ENCODE assay signal across 2 cellular contexts in the genomic region with DNA sequence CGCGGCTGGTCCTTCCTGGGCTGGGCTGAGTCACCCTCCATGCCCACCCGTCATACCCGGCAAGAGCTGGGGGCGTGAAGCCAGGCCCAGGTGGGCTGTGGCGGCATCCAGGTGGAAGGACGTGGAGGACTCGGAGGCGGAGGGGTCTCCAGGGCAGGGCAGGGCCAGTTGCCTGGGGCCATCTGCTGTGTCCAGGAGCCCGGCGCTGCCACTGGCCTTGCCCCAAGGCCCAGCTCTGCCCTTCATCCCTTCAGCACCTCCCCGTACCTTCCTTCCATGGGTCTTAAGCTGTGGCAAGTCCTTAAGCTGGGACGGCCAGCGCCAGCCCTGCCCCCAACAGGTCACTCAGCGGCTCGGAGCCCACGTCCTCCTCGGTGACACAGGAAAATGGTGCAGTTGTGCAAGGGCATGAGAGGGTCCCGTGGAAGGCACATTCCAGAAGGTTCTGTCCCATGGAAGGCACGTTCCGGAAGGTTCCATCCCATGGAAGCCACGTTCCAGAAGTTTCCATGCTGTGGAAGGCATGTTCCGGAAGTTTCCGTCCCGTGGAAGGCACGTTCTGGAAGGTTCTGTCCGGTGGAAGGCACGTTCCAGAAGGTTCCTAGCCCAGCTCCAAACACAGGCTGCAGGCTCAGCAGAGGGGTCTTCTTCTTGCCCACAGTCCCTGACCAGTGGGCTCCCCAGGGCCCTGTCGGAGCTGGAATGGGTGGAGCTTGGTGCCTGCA.
TF ChIP-seq lines count a peak whose summit lies in the region.

No MANE protein-coding gene starts in this region.

TF ChIP-seq in HepG2, 621 proteins besides CTCF, POLR2A, EP300 and RAD21:
- TF ChIP-seq PHB2 (IDR thresholded peaks at IDR 0.05; ENCODE audit: partially characterized antibody) (no peak), GABPB1 (CRISPR knock-in tag; IDR thresholded peaks at IDR 0.05) (peak; percentile 9; the same call in 1 of the 2 replicates), ZNF547 (CRISPR knock-in tag; IDR thresholded peaks at IDR 0.05) (0 out of 2 replicates have a peak, but pooled peaks have one; percentile 33)
- TF ChIP-seq, protein P1, sequence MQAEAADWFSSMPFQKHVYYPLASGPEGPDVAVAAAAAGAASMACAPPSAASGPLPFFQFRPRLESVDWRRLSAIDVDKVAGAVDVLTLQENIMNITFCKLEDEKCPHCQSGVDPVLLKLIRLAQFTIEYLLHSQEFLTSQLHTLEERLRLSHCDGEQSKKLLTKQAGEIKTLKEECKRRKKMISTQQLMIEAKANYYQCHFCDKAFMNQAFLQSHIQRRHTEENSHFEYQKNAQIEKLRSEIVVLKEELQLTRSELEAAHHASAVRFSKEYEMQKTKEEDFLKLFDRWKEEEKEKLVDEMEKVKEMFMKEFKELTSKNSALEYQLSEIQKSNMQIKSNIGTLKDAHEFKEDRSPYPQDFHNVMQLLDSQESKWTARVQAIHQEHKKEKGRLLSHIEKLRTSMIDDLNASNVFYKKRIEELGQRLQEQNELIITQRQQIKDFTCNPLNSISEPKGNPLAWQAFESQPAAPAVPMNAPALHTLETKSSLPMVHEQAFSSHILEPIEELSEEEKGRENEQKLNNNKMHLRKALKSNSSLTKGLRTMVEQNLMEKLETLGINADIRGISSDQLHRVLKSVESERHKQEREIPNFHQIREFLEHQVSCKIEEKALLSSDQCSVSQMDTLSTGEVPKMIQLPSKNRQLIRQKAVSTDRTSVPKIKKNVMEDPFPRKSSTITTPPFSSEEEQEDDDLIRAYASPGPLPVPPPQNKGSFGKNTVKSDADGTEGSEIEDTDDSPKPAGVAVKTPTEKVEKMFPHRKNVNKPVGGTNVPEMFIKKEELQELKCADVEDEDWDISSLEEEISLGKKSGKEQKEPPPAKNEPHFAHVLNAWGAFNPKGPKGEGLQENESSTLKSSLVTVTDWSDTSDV (CRISPR knock-in tag; IDR thresholded peaks at IDR 0.05), result peak; percentile 57; the same call in 1 of the 2 replicates
- TF ChIP-seq, protein P2, sequence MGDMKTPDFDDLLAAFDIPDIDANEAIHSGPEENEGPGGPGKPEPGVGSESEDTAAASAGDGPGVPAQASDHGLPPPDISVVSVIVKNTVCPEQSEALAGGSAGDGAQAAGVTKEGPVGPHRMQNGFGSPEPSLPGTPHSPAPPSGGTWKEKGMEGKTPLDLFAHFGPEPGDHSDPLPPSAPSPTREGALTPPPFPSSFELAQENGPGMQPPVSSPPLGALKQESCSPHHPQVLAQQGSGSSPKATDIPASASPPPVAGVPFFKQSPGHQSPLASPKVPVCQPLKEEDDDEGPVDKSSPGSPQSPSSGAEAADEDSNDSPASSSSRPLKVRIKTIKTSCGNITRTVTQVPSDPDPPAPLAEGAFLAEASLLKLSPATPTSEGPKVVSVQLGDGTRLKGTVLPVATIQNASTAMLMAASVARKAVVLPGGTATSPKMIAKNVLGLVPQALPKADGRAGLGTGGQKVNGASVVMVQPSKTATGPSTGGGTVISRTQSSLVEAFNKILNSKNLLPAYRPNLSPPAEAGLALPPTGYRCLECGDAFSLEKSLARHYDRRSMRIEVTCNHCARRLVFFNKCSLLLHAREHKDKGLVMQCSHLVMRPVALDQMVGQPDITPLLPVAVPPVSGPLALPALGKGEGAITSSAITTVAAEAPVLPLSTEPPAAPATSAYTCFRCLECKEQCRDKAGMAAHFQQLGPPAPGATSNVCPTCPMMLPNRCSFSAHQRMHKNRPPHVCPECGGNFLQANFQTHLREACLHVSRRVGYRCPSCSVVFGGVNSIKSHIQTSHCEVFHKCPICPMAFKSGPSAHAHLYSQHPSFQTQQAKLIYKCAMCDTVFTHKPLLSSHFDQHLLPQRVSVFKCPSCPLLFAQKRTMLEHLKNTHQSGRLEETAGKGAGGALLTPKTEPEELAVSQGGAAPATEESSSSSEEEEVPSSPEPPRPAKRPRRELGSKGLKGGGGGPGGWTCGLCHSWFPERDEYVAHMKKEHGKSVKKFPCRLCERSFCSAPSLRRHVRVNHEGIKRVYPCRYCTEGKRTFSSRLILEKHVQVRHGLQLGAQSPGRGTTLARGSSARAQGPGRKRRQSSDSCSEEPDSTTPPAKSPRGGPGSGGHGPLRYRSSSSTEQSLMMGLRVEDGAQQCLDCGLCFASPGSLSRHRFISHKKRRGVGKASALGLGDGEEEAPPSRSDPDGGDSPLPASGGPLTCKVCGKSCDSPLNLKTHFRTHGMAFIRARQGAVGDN (CRISPR knock-in tag; IDR thresholded peaks at IDR 0.05), result peak; percentile 38
- TF ChIP-seq, protein P3, sequence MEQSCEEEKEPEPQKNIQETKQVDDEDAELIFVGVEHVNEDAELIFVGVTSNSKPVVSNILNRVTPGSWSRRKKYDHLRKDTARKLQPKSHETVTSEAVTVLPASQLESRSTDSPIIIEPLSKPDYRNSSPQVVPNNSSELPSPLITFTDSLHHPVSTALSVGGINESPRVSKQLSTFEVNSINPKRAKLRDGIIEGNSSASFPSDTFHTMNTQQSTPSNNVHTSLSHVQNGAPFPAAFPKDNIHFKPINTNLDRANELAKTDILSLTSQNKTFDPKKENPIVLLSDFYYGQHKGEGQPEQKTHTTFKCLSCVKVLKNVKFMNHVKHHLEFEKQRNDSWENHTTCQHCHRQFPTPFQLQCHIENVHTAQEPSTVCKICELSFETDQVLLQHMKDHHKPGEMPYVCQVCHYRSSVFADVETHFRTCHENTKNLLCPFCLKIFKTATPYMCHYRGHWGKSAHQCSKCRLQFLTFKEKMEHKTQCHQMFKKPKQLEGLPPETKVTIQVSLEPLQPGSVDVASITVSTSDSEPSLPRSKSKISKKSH (CRISPR knock-in tag; IDR thresholded peaks at IDR 0.05; ENCODE audit: borderline replicate concordance), result peak; percentile 38; the same call in 1 of the 2 replicates
TF ChIP-seq in HepG2: peak in this region for 5.

TF ChIP-seq in H1, 55 proteins besides CTCF, POLR2A, EP300 and RAD21:
- TF ChIP-seq, protein P4, sequence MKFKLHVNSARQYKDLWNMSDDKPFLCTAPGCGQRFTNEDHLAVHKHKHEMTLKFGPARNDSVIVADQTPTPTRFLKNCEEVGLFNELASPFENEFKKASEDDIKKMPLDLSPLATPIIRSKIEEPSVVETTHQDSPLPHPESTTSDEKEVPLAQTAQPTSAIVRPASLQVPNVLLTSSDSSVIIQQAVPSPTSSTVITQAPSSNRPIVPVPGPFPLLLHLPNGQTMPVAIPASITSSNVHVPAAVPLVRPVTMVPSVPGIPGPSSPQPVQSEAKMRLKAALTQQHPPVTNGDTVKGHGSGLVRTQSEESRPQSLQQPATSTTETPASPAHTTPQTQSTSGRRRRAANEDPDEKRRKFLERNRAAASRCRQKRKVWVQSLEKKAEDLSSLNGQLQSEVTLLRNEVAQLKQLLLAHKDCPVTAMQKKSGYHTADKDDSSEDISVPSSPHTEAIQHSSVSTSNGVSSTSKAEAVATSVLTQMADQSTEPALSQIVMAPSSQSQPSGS (IDR thresholded peaks at IDR 0.05; ENCODE audit: low read length), result no peak
- TF ChIP-seq, protein P5, sequence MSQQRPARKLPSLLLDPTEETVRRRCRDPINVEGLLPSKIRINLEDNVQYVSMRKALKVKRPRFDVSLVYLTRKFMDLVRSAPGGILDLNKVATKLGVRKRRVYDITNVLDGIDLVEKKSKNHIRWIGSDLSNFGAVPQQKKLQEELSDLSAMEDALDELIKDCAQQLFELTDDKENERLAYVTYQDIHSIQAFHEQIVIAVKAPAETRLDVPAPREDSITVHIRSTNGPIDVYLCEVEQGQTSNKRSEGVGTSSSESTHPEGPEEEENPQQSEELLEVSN (IDR thresholded peaks at IDR 0.05), result no peak
- TF ChIP-seq CTBP2 (IDR thresholded peaks at IDR 0.05; ENCODE audit: borderline replicate concordance, insufficient read depth, insufficient read length, low read length), result no peak
